Comparison of ENCODE assay signal across 18 cellular contexts in genomic region chr3:30418443-30418842, GRCh38.
"Had no signal": no experiment of that assay in that cellular context is flagged by ENCODE, and none has a peak within 500 bp of the region (broad histone marks: within the 10 kb centered on the region; RNA-seq: fewer than 3 reads in every experiment).

No MANE protein-coding gene starts in this region.

- H3K4me3 ChIP-seq: body of pancreas, colonic mucosa, mucosa of descending colon, pancreas, testis had no signal

- H3K27me3 ChIP-seq: body of pancreas, colonic mucosa, pancreas, testis had no signal

- H3K36me3 ChIP-seq: colonic mucosa, pancreas, WERI-Rb-1 had no signal

- FAIRE-seq: pancreas had no signal

- DNase-seq: activated CD4-positive, alpha-beta memory T cell treated with anti-CD3 and anti-CD28 coated beads for 36 hours; activated CD4-positive, alpha-beta T cell treated with anti-CD3 and anti-CD28 coated beads for 36 hours; activated gamma-delta T cell treated with Interleukin-2 at 50 U/mL for 16 hours; activated T-cell treated with anti-CD3 and anti-CD28 coated beads for 4 hours; amniotic stem cell; body of pancreas; caudate nucleus; colonic mucosa; endodermal cell; erythroblast; mesenchymal stem cell; mucosa of descending colon; naive B cell; pancreas; stimulated activated CD4-positive, alpha-beta T cell treated with anti-CD3 and anti-CD28 coated beads, Interleukin-4, amount 100 ng/mL, for 24 hours; T-helper 2 cell; testis; WERI-Rb-1 had no signal
